Comparison of ENCODE assay signal across 29 cellular contexts in the genomic region with DNA sequence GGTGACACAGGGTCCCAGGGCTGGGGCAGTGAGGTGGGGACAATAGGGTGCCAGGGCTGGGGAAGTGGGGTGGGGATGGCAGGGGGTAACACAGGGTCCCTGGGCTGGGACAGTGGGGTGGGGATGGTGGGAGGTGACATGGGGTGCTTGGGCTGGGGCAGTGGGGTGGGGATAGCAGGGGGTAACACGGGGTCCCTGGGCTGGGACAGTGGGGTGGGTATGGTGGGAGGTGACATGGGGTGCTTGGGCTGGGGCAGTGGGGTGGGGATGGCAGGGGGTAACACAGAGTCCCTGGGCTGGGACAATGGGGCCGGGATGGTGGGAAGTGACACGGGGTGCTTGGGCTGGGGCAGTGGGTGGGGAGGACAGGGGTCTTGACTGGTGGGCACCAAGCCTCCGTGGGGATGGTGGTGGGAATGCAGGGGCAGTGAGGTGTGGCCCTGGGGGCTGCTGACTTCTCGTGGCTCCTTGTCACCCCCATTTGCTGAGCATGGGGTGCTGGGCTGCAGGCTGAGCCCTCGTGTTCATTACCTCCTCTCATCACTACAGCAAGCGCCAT. TPM values are rescaled to one million over a fixed set of nuclear protein-coding genes. Genes with fewer than 3 reads are reported as not detected.
"Had no signal": no experiment of that assay in that cellular context is flagged by ENCODE, and none has a peak within 500 bp of the region (broad histone marks: within the 10 kb centered on the region; RNA-seq: fewer than 3 reads in every experiment).

No MANE protein-coding gene starts in this region.

- H3K36me3 ChIP-seq: ascending aorta, breast epithelium, cardiac muscle cell, colonic mucosa, gastrocnemius medialis, heart left ventricle had no signal

- H3K27ac ChIP-seq: ascending aorta, breast epithelium, cardiac muscle cell, colonic mucosa, epithelial cell of prostate, gastrocnemius medialis, heart left ventricle had no signal

- H3K9me3 ChIP-seq: ascending aorta, breast epithelium, colonic mucosa, gastrocnemius medialis, heart left ventricle had no signal

- H3K4me3 ChIP-seq: ascending aorta, breast epithelium, cardiac muscle cell, colonic mucosa, gastrocnemius medialis, heart left ventricle had no signal

- H3K4me1 ChIP-seq: ascending aorta, breast epithelium, colonic mucosa, heart left ventricle had no signal

- ATAC-seq: activated CD8-positive, alpha-beta memory T cell treated with anti-CD3 and anti-CD28 coated beads, Interleukin-2, amount 10 ng/mL, durations not matched to agents 7 days and 5 days; activated CD8-positive, alpha-beta T cell treated with anti-CD3 and anti-CD28 coated beads, Interleukin-2, amount 10 ng/mL, durations not matched to agents 7 days and 5 days; gastrocnemius medialis; T-helper 17 cell had no signal

- H3K27me3 ChIP-seq: ascending aorta, cardiac muscle cell, colonic mucosa, gastrocnemius medialis had no signal

- DNase-seq: activated CD4-positive, alpha-beta memory T cell treated with anti-CD3 and anti-CD28 coated beads for 36 hours; activated CD4-positive, alpha-beta T cell treated with anti-CD3 and anti-CD28 coated beads for 36 hours; activated CD4-positive, alpha-beta T cell treated with anti-CD3 and anti-CD28 coated beads, Interleukin-2, amount 10 ng/mL, durations not matched to agents 24 days and 14 days; activated CD4-positive, CD25-positive, alpha-beta regulatory T cell; activated CD4-positive, CD25-positive, alpha-beta regulatory T cell treated with anti-CD3 and anti-CD28 coated beads, Interleukin-2, amount 50 U/mL, for 72 hours; activated CD8-positive, alpha-beta memory T cell treated with anti-CD3 and anti-CD28 coated beads, Interleukin-2, amount 10 ng/mL, durations not matched to agents 7 days and 5 days; activated CD8-positive, alpha-beta memory T cell treated with anti-CD3 and anti-CD28 coated beads, Interleukin-2, amount 50 U/mL, for 4 hours; activated CD8-positive, alpha-beta T cell treated with anti-CD3 and anti-CD28 coated beads, Interleukin-2, amount 10 ng/mL, durations not matched to agents 7 days and 5 days; activated effector memory CD4-positive, alpha-beta T cell treated with anti-CD3 and anti-CD28 coated beads, Interleukin-2, amount 50 U/mL, for 16 hours; activated naive CD4-positive, alpha-beta T cell treated with anti-CD3 and anti-CD28 coated beads for 36 hours; activated naive CD8-positive, alpha-beta T cell treated with anti-CD3 and anti-CD28 coated beads, Interleukin-2, amount 10 ng/mL, durations not matched to agents 7 days and 5 days; activated T-cell treated with anti-CD3 and anti-CD28 coated beads, Interleukin-2, amount 50 U/mL, for 1 hour; activated T-cell treated with anti-CD3 and anti-CD28 coated beads, Interleukin-2, amount 50 U/mL, for 48 hours; central memory CD4-positive, alpha-beta T cell; cerebellar nuclear complex; colonic mucosa; effector CD8-positive, alpha-beta T cell; foreskin fibroblast; gastrocnemius medialis; glutamatergic neuron; heart left ventricle; T-helper 17 cell; T1000 had no signal

RNA-seq across cellular contexts. Expression of a gene that starts 41.7 kb away (rescaled TPM):
- total RNA-seq: activated CD4-positive, alpha-beta memory T cell treated with anti-CD3 and anti-CD28 coated beads for 36 hours; activated CD4-positive, alpha-beta T cell treated with anti-CD3 and anti-CD28 coated beads for 36 hours; activated CD8-positive, alpha-beta memory T cell treated with anti-CD3 and anti-CD28 coated beads for 36 hours; activated CD8-positive, alpha-beta T cell treated with anti-CD3 and anti-CD28 coated beads, Interleukin-2, amount 10 ng/mL, durations not matched to agents 7 days and 5 days; activated naive CD4-positive, alpha-beta T cell treated with anti-CD3 and anti-CD28 coated beads for 36 hours; activated naive CD4-positive, alpha-beta T cell treated with anti-CD3 and anti-CD28 coated beads, Interleukin-2, amount 50 U/mL, for 72 hours; activated naive CD8-positive, alpha-beta T cell treated with anti-CD3 and anti-CD28 coated beads, Interleukin-2, amount 10 ng/mL, durations not matched to agents 7 days and 5 days; T-helper 17 cell had no signal
